13 cellular contexts compared by ENCODE assay signal in genomic region chr9:14356376-14356775, GRCh38. TPM values are rescaled to one million over a fixed set of nuclear protein-coding genes. Genes with fewer than 3 reads are reported as not detected.
"Had no signal": no experiment of that assay in that cellular context is flagged by ENCODE, and none has a peak within 500 bp of the region (broad histone marks: within the 10 kb centered on the region; RNA-seq: fewer than 3 reads in every experiment).

No MANE protein-coding gene starts in this region.

- H3K9me3 ChIP-seq: breast epithelium, gastroesophageal sphincter, stomach, uterus had no signal

- H3K27me3 ChIP-seq: breast epithelium, dorsolateral prefrontal cortex, gastroesophageal sphincter, uterus had no signal

- H3K27ac ChIP-seq: stomach, uterus had no signal

- DNase-seq: activated CD4-positive, alpha-beta T cell treated with anti-CD3 and anti-CD28 coated beads for 48 hours; activated CD8-positive, alpha-beta memory T cell treated with anti-CD3 and anti-CD28 coated beads, Interleukin-2, amount 50 U/mL, for 48 hours; activated naive CD8-positive, alpha-beta T cell treated with anti-CD3 and anti-CD28 coated beads, Interleukin-2, amount 10 ng/mL, durations not matched to agents 7 days and 5 days; dorsolateral prefrontal cortex; endodermal cell; left ventricle myocardium superior; nephron progenitor cell; stimulated activated CD4-positive, alpha-beta T cell treated with anti-CD3 and anti-CD28 coated beads, Interleukin-1b, Interleukin-23, amount 100 ng/mL, for 48 hours; stomach; T-helper 2 cell; uterus had no signal

- H3K36me3 ChIP-seq: breast epithelium, gastroesophageal sphincter, stomach, uterus had no signal

- ATAC-seq: gastroesophageal sphincter, left ventricle myocardium superior had no signal

- H3K4me1 ChIP-seq: breast epithelium, uterus had no signal

- H3K4me3 ChIP-seq: breast epithelium, dorsolateral prefrontal cortex, gastroesophageal sphincter, stomach, uterus had no signal

RNA-seq across cellular contexts. Expression of gene NFIB, which starts 42.4 kb away (rescaled TPM):
- total RNA-seq: activated naive CD8-positive, alpha-beta T cell treated with anti-CD3 and anti-CD28 coated beads, Interleukin-2, amount 10 ng/mL, durations not matched to agents 7 days and 5 days had no signal
